8 cellular contexts compared by ENCODE assay signal in genomic region chr16:70737377-70738082, GRCh38. TPM values are rescaled to one million over a fixed set of nuclear protein-coding genes. Genes with fewer than 3 reads are reported as not detected.
DNase-seq lines count a peak whose midpoint lies in the region; ATAC-seq and TF ChIP-seq lines count a peak whose summit lies in the region.

No MANE protein-coding gene starts in this region.

- no peak for TF ChIP-seq POLR2A in erythroblast (IDR thresholded peaks at IDR 0.05; ENCODE audit: low read length)

- no peaks in the 10 kb centered on the region for H3K79me2 ChIP-seq in OCI-LY1 (ENCODE audit: insufficient read depth, low read length)

- peak; percentile 65 to 67 for ATAC-seq in right cardiac atrium

- H2AFZ ChIP-seq in OCI-LY1 (ENCODE audit: low read length) = no peak overlapping the region

- H3K4me2 ChIP-seq in OCI-LY1 (ENCODE audit: low read length) = peak overlapping the region; percentile 57

- H3K27me3 Mint-ChIP-seq in activated naive CD4-positive, alpha-beta T cell treated with anti-CD3 and anti-CD28 coated beads, Interleukin-2, amount 50 U/mL, for 24 hours = no peaks in the 10 kb centered on the region

- no peak overlapping the region for H3K4me3 ChIP-seq in HFF-Myc (replicated peaks; ENCODE audit: low read depth, low read length)
- H3K4me3 ChIP-seq in OCI-LY1 (ENCODE audit: low read depth, low read length, poor library complexity, severe bottlenecking) = peak overlapping the region; percentile 23
- no peak overlapping the region for H3K4me3 ChIP-seq in right cardiac atrium (ENCODE audit: low read length)

- TF ChIP-seq CTCF in HFF-Myc (IDR thresholded peaks at IDR 0.05; ENCODE audit: low read depth, low read length, missing control alignments) (no peak), OCI-LY1 (IDR thresholded peaks at IDR 0.05; ENCODE audit: low read length) (no peak)

- H3K4me1 ChIP-seq in OCI-LY1 (ENCODE audit: insufficient read depth, low read length, severe bottlenecking) (peaks cover 54% of the 10 kb centered on the region), right cardiac atrium (ENCODE audit: control insufficient read depth, insufficient read depth, low read length) (peaks cover 9% of the 10 kb centered on the region)

- no peaks in the 10 kb centered on the region for H4K20me1 ChIP-seq in OCI-LY1 (ENCODE audit: insufficient read depth, low read length)

- no peaks in the 10 kb centered on the region for H3K9me3 ChIP-seq in OCI-LY1 (ENCODE audit: low read length)
- H3K9me3 ChIP-seq in right cardiac atrium (ENCODE audit: control insufficient read depth, low read length) = no peaks in the 10 kb centered on the region

- H3K27ac ChIP-seq in OCI-LY1 (ENCODE audit: low read depth, low read length, poor library complexity, severe bottlenecking) (peak overlapping the region; percentile 98), right cardiac atrium (ENCODE audit: low read length) (peak overlapping the region; percentile 78)

- H3K9me3 Mint-ChIP-seq in activated naive CD4-positive, alpha-beta T cell treated with anti-CD3 and anti-CD28 coated beads, Interleukin-2, amount 50 U/mL, for 24 hours = no peaks in the 10 kb centered on the region

- H3K36me3 ChIP-seq in OCI-LY1 (ENCODE audit: insufficient read depth, low read length) = peaks cover 4% of the 10 kb centered on the region; the same call in 1 of the 2 replicates

- WGBS in right cardiac atrium = 38% methylated on average over 21 of the region's 21 CpGs

- intact Hi-C loops in right cardiac atrium (cut with DNase I) = loop anchor here in 3 of 4 donors (5.0 to 10.0 kb wide), 2 partner anchors 50 to 53 kb away; partner anchors contain the start of gene MTSS2 (in 3 of the 3)

- peak overlapping the region; percentile 73 for H3K4me3 Mint-ChIP-seq in activated naive CD4-positive, alpha-beta T cell treated with anti-CD3 and anti-CD28 coated beads, Interleukin-2, amount 50 U/mL, for 24 hours

- no peaks in the 10 kb centered on the region for H3K9me2 ChIP-seq in OCI-LY1 (ENCODE audit: low read depth, low read length)

- peak overlapping the region; percentile 94 for H3K27ac Mint-ChIP-seq in activated naive CD4-positive, alpha-beta T cell treated with anti-CD3 and anti-CD28 coated beads, Interleukin-2, amount 50 U/mL, for 24 hours

- H3K9ac ChIP-seq in OCI-LY1 (ENCODE audit: low read length) = peak overlapping the region; percentile 57

- H3F3A ChIP-seq in OCI-LY1 (ENCODE audit: insufficient read depth, low read length) = no peaks in the 10 kb centered on the region; the same call in 1 of the 2 replicates

- H3K4me1 Mint-ChIP-seq in activated naive CD4-positive, alpha-beta T cell treated with anti-CD3 and anti-CD28 coated beads, Interleukin-2, amount 50 U/mL, for 24 hours = peaks cover 41% of the 10 kb centered on the region

- no peaks in the 10 kb centered on the region for H3K36me3 Mint-ChIP-seq in activated naive CD4-positive, alpha-beta T cell treated with anti-CD3 and anti-CD28 coated beads, Interleukin-2, amount 50 U/mL, for 24 hours

- DNase-seq in GM04503 (ENCODE audit: low read depth) (peak; percentile 95), HFF-Myc (ENCODE audit: extremely low read depth, low read depth) (peak; percentile 99), right cardiac atrium (peak; percentile 57 to 83 (median 82)), DMS79 treated with DMSO at 0.1 percent for 48 hours (lab: John Stamatoyannopoulos, UW) (no peak), erythroblast (lab: John Stamatoyannopoulos, UW) (no peak)
- peak; percentile 65 to 71 for DNase-seq in stimulated activated CD4-positive, alpha-beta T cell treated with anti-CD3 and anti-CD28 coated beads, Interleukin-4, amount 100 ng/mL, for 48 hours (ENCODE audit: low read depth in 2 of 2)

- H3K27me3 ChIP-seq in OCI-LY1 (ENCODE audit: insufficient read depth, low read length) (no peaks in the 10 kb centered on the region), right cardiac atrium (ENCODE audit: control insufficient read depth, insufficient read depth) (no peaks in the 10 kb centered on the region)

RNA-seq across cellular contexts. Expression of gene MTSS2, which starts 51.7 kb away (rescaled TPM):
- total RNA-seq in right cardiac atrium = 10 to 100 TPM; 60.4 to 71.2 (median 67.7) TPM
- polyA plus RNA-seq in right cardiac atrium = 47.5 TPM

Comparison
In these comparisons a context has a peak if more than half of its experiments do, and no peak if none do; other contexts are left out.
1. DNase-seq: peak in GM04503 (single experiment), HFF-Myc (single experiment), right cardiac atrium (3 of 3) and stimulated activated CD4-positive, alpha-beta T cell treated with anti-CD3 and anti-CD28 coated beads, Interleukin-4, amount 100 ng/mL, for 48 hours (2 of 2); none in DMS79 treated with DMSO at 0.1 percent for 48 hours (single experiment) and erythroblast (0 of 2).